8 cellular contexts compared by ENCODE assay signal in genomic region chr19:7516281-7516862, GRCh38.
DNase-seq lines count a peak whose midpoint lies in the region; ATAC-seq and TF ChIP-seq lines count a peak whose summit lies in the region.

No MANE protein-coding gene starts in this region.

- no peaks in the 10 kb centered on the region for H3K9me3 ChIP-seq in mucosa of stomach (ENCODE audit: control insufficient read depth, low read length)

- no peak for ATAC-seq in GM19455 (IDR thresholded peaks at IDR 0.05; ENCODE audit: unreplicated experiment)

- H3K9ac ChIP-seq in mucosa of stomach (ENCODE audit: low read length), result peak overlapping the region; percentile 83

- H3K4me3 ChIP-seq in HFF-Myc (replicated peaks; ENCODE audit: low read depth, low read length) (peak overlapping the region; percentile 57), mucosa of stomach (ENCODE audit: low read length) (peak overlapping the region; percentile 60)

- DNase-seq in HFF-Myc (ENCODE audit: extremely low read depth, low read depth) (no peak), caudate nucleus (lab: John Stamatoyannopoulos, UW) (peak in 2 of 61 donors; percentile 44 to 58), GF-D8 (lab: John Stamatoyannopoulos, UW) (no peak), NCI-H146 treated with DMSO at 0.1 percent for 48 hours (lab: John Stamatoyannopoulos, UW; ENCODE audit: unreplicated experiment) (no peak), HCEC 1CT (no peak)

- TF ChIP-seq CTCF in 22Rv1 (IDR thresholded peaks at IDR 0.05), result no peak
- no peak for TF ChIP-seq CTCF in HFF-Myc (IDR thresholded peaks at IDR 0.05; ENCODE audit: low read depth, low read length, missing control alignments)

- no peaks in the 10 kb centered on the region for H3K36me3 ChIP-seq in mucosa of stomach (ENCODE audit: control insufficient read depth, insufficient read depth, low read length)

- peaks cover 8% of the 10 kb centered on the region for H3K4me1 ChIP-seq in mucosa of stomach (ENCODE audit: control insufficient read depth, insufficient read depth, low read length)

- H3K27me3 ChIP-seq in mucosa of stomach (ENCODE audit: control insufficient read depth, insufficient read depth, low read length), result no peaks in the 10 kb centered on the region

- H3K27ac ChIP-seq in 22Rv1 (peak overlapping the region; percentile 56), caudate nucleus (ENCODE audit: low read depth, low read length) (peak overlapping the region; percentile 91)
